Comparison of ENCODE assay signal across 1 cellular context in the genomic region with DNA sequence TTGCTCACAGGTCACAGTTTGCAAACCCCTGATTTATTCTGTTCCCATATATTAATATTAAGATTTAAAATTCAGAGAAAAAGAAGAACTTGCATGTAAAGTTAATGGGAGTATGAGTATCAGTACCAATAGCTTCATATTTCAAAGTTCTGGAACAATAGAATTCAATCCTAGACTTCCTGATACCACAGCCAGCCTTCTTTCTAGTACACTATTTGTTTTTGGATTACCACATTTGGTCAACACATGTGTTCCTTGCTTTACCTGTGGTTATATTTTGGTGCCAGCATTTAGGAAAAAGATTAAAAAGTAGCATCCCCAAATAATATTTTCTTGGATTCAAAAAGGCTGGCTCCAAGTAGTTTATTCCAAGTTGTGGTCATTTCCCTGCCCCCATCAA.
TF ChIP-seq lines count a peak whose summit lies in the region.

No MANE protein-coding gene starts in this region.

TF ChIP-seq in HepG2, 621 proteins besides CTCF, POLR2A, EP300 and RAD21:
- TF ChIP-seq, protein P1, sequence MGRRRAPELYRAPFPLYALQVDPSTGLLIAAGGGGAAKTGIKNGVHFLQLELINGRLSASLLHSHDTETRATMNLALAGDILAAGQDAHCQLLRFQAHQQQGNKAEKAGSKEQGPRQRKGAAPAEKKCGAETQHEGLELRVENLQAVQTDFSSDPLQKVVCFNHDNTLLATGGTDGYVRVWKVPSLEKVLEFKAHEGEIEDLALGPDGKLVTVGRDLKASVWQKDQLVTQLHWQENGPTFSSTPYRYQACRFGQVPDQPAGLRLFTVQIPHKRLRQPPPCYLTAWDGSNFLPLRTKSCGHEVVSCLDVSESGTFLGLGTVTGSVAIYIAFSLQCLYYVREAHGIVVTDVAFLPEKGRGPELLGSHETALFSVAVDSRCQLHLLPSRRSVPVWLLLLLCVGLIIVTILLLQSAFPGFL (CRISPR knock-in tag; IDR thresholded peaks at IDR 0.05): no peak
- no peak for TF ChIP-seq NR2F6 (IDR thresholded peaks at IDR 0.05)
- no peak for TF ChIP-seq NR2F6 (CRISPR knock-in tag; IDR thresholded peaks at IDR 0.05)
- no peak for TF ChIP-seq SP2 (CRISPR knock-in tag; IDR thresholded peaks at IDR 0.05)
- TF ChIP-seq PAX8 (CRISPR knock-in tag; IDR thresholded peaks at IDR 0.05; ENCODE audit: borderline replicate concordance): no peak
- TF ChIP-seq HDAC2 (CRISPR knock-in tag; IDR thresholded peaks at IDR 0.05): no peak
- TF ChIP-seq, protein P2, sequence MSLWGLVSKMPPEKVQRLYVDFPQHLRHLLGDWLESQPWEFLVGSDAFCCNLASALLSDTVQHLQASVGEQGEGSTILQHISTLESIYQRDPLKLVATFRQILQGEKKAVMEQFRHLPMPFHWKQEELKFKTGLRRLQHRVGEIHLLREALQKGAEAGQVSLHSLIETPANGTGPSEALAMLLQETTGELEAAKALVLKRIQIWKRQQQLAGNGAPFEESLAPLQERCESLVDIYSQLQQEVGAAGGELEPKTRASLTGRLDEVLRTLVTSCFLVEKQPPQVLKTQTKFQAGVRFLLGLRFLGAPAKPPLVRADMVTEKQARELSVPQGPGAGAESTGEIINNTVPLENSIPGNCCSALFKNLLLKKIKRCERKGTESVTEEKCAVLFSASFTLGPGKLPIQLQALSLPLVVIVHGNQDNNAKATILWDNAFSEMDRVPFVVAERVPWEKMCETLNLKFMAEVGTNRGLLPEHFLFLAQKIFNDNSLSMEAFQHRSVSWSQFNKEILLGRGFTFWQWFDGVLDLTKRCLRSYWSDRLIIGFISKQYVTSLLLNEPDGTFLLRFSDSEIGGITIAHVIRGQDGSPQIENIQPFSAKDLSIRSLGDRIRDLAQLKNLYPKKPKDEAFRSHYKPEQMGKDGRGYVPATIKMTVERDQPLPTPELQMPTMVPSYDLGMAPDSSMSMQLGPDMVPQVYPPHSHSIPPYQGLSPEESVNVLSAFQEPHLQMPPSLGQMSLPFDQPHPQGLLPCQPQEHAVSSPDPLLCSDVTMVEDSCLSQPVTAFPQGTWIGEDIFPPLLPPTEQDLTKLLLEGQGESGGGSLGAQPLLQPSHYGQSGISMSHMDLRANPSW (CRISPR knock-in tag; IDR thresholded peaks at IDR 0.05; ENCODE audit: borderline replicate concordance): no peak
- TF ChIP-seq, protein P3, sequence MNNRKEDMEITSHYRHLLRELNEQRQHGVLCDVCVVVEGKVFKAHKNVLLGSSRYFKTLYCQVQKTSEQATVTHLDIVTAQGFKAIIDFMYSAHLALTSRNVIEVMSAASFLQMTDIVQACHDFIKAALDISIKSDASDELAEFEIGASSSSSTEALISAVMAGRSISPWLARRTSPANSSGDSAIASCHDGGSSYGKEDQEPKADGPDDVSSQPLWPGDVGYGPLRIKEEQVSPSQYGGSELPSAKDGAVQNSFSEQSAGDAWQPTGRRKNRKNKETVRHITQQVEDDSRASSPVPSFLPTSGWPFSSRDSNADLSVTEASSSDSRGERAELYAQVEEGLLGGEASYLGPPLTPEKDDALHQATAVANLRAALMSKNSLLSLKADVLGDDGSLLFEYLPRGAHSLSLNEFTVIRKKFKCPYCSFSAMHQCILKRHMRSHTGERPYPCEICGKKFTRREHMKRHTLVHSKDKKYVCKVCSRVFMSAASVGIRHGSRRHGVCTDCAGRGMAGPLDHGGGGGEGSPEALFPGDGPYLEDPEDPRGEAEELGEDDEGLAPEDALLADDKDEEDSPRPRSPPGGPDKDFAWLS (CRISPR knock-in tag; IDR thresholded peaks at IDR 0.05; ENCODE audit: borderline replicate concordance): no peak
